Comparison of ENCODE assay signal across 1 cellular context in genomic region chr6:2744778-2745177, GRCh38.
TF ChIP-seq lines count a peak whose summit lies in the region.

No MANE protein-coding gene starts in this region.

TF ChIP-seq in HepG2, 621 proteins besides CTCF, POLR2A, EP300 and RAD21:
- TF ChIP-seq ZNF619 (CRISPR knock-in tag; IDR thresholded peaks at IDR 0.05) (no peak), ZNF775 (CRISPR knock-in tag; IDR thresholded peaks at IDR 0.05; ENCODE audit: borderline replicate concordance) (no peak)
